1 cellular context compared by ENCODE assay signal in the genomic region with DNA sequence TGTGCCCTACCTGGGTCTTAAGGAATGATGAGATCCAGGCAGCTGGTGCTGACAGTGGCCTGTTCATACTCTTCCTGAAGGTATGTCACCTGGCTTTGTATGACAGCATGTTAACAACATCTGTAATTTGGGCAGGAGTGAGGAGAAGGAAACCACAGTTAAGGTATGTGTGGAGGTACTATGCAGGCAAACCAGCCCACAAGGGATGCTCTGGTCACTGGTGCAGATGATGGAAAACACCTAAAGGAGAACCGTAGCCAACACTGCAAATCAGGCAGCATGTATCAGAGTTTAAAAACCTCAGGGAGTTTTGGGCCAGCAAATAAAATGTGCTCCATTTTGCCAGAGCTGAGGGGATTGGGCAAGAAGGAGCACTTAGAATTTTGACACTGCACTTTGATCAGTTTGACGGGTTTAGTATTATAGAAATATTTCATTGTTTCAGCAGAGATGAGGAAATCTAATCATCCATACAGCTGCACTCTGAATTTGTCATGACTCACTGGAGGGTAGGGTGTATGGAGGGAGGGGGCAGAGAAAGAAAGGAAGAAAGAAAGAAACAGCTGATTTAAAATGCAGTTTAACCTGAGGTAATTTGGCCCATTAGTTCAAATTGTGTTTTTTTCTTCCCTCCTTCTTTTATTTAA.
TF ChIP-seq lines count a peak whose summit lies in the region.

No MANE protein-coding gene starts in this region.

TF ChIP-seq in IMR-90, 13 proteins besides CTCF, POLR2A, EP300 and RAD21:
- TF ChIP-seq CEBPB (IDR thresholded peaks at IDR 0.05; ENCODE audit: low read depth, low read length), result peak; percentile 33; the same call in 1 of the 2 replicates
- peak; percentile 26; the same call in 1 of the 2 replicates for TF ChIP-seq MAZ (IDR thresholded peaks at IDR 0.05; ENCODE audit: borderline replicate concordance, low read depth, low read length)
- no peak for TF ChIP-seq MAFK (IDR thresholded peaks at IDR 0.05; ENCODE audit: low read depth, low read length)
- TF ChIP-seq, protein P1, sequence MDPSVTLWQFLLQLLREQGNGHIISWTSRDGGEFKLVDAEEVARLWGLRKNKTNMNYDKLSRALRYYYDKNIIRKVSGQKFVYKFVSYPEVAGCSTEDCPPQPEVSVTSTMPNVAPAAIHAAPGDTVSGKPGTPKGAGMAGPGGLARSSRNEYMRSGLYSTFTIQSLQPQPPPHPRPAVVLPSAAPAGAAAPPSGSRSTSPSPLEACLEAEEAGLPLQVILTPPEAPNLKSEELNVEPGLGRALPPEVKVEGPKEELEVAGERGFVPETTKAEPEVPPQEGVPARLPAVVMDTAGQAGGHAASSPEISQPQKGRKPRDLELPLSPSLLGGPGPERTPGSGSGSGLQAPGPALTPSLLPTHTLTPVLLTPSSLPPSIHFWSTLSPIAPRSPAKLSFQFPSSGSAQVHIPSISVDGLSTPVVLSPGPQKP (IDR thresholded peaks at IDR 0.05; ENCODE audit: borderline replicate concordance, low read depth, low read length), result no peak
- no peak for TF ChIP-seq FOS (IDR thresholded peaks at IDR 0.05; ENCODE audit: low read depth, low read length)
- TF ChIP-seq SMC3 (IDR thresholded peaks at IDR 0.05; ENCODE audit: low read depth, low read length), result no peak
- no peak for TF ChIP-seq RCOR1 (IDR thresholded peaks at IDR 0.05; ENCODE audit: insufficient replicate concordance, low read length)
- no peak for TF ChIP-seq NFE2L2 (IDR thresholded peaks at IDR 0.05; ENCODE audit: low read depth, low read length)
- TF ChIP-seq BHLHE40 (IDR thresholded peaks at IDR 0.05; ENCODE audit: low read depth, low read length), result no peak
